2 cellular contexts compared by ENCODE assay signal in the genomic region with DNA sequence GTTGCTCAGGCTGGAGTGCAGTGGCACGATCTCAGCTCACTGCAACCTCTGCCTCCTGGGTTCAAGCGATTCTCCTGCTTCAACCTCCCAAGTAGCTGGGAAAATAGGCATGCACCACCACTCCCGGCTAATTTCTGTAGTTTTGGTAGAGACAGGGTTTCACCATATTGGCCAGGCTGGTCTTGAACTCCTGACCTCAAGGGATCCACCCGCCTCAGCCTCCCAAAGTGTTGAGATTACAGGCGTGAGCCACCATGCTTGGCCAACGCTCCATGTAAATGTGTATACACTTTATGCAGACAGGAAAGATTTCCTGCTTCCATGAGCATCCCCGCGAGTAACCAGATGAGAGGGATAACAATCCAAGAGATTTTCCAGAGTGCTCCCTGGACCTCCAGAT. TPM values are rescaled to one million over a fixed set of nuclear protein-coding genes. Genes with fewer than 3 reads are reported as not detected.
"Had no signal": no experiment of that assay in that cellular context is flagged by ENCODE, and none has a peak within 500 bp of the region (broad histone marks: within the 10 kb centered on the region; RNA-seq: fewer than 3 reads in every experiment).

No MANE protein-coding gene starts in this region.

RNA-seq across cellular contexts. Expression of gene BEST1, which starts 52.1 kb away (rescaled TPM):
- total RNA-seq: activated T-cell treated with anti-CD3 and anti-CD28 coated beads, Interleukin-2, amount 50 U/mL, for 4 hours; activated T-helper 1 cell treated with anti-CD3 and anti-CD28 coated beads, Interleukin-12 subunit alpha, Interleukin-12 subunit beta, Interleukin-2, Interleukin-4 antibody, amounts not matched to agents 30 ng/mL and 10 ng/mL and 1 ng/mL, durations not matched to agents 14 hours and 24 hours and 36 hours had no signal
